Comparison of ENCODE assay signal across 15 cellular contexts in genomic region chr6:56911847-56912246, GRCh38.
DNase-seq lines count a peak whose midpoint lies in the region; ATAC-seq and TF ChIP-seq lines count a peak whose summit lies in the region.
"Had no signal": no experiment of that assay in that cellular context is flagged by ENCODE, and none has a peak within 500 bp of the region (broad histone marks: within the 10 kb centered on the region; RNA-seq: fewer than 3 reads in every experiment).

No MANE protein-coding gene starts in this region.

- peak overlapping the region; percentile 36; the same call in 1 of the 2 replicates for H3K9ac ChIP-seq in HUES48 (ENCODE audit: low read depth, low read length)

- H3K27ac ChIP-seq in HUES48 (ENCODE audit: low read depth, low read length) = peak overlapping the region; percentile 54
- H3K27ac ChIP-seq: HL-60, sigmoid colon had no signal

- ATAC-seq in GM21737 (IDR thresholded peaks at IDR 0.05; ENCODE audit: unreplicated experiment) = no peak
- no peak for ATAC-seq in GM21360 (IDR thresholded peaks at IDR 0.05; ENCODE audit: unreplicated experiment)
- no peak for ATAC-seq in HG03342 (IDR thresholded peaks at IDR 0.05; ENCODE audit: unreplicated experiment)
- ATAC-seq: naive thymus-derived CD4-positive, alpha-beta T cell had no signal

- H3K4me3 ChIP-seq in HUES48 (ENCODE audit: low read depth, low read length) (no peak overlapping the region), cardiac fibroblast (replicated peaks in 1 of 2; ENCODE audit: low read depth in 2 of 2, low read length in 2 of 2) (no peak overlapping the region)
- H3K4me3 ChIP-seq: sigmoid colon had no signal

- peaks cover 31% of the 10 kb centered on the region for H3K4me1 ChIP-seq in HUES48 (ENCODE audit: control insufficient read depth, insufficient read depth, low read length)
- H3K4me1 ChIP-seq: sigmoid colon had no signal

- DNase-seq in AG09319 (ENCODE audit: extremely low read depth, low read depth) = peak; percentile 27
- peak; percentile 66 to 76 for DNase-seq in cardiac fibroblast (ENCODE audit: low read depth in 2 of 2)
- DNase-seq in kidney tubule cell (ENCODE audit: low spot score) = peak; percentile 79
- no peak for DNase-seq in DMS114 treated with DMSO at 0.1 percent for 48 hours (lab: John Stamatoyannopoulos, UW; ENCODE audit: unreplicated experiment)
- DNase-seq: activated naive CD8-positive, alpha-beta T cell treated with anti-CD3 and anti-CD28 coated beads, Interleukin-2, amount 10 ng/mL, durations not matched to agents 7 days and 5 days; CD4-positive, alpha-beta memory T cell; effector CD8-positive, alpha-beta T cell; naive thymus-derived CD4-positive, alpha-beta T cell; NCI-H1105; sigmoid colon had no signal

- H3K36me3 ChIP-seq in HUES48 (ENCODE audit: control insufficient read depth, insufficient read depth, low read length) = no peaks in the 10 kb centered on the region
- H3K36me3 ChIP-seq: sigmoid colon had no signal

- H3K27me3 ChIP-seq in HUES48 (ENCODE audit: control insufficient read depth, insufficient read depth, low read length) = no peaks in the 10 kb centered on the region
- H3K27me3 ChIP-seq: sigmoid colon had no signal

- TF ChIP-seq CTCF in AG09319 (IDR thresholded peaks at IDR 0.05; ENCODE audit: low read depth, low read length) (no peak), cardiac fibroblast (IDR thresholded peaks at IDR 0.05; ENCODE audit: low read depth, low read length) (no peak)

- H3K9me3 ChIP-seq in HUES48 (ENCODE audit: control insufficient read depth, insufficient read depth, low read length) = no peaks in the 10 kb centered on the region
- H3K9me3 ChIP-seq: sigmoid colon had no signal
